Comparison of ENCODE assay signal across 16 cellular contexts in genomic region chr9:2340046-2340760, GRCh38.
"Had no signal": no experiment of that assay in that cellular context is flagged by ENCODE, and none has a peak within 500 bp of the region (broad histone marks: within the 10 kb centered on the region; RNA-seq: fewer than 3 reads in every experiment).

No MANE protein-coding gene starts in this region.

- H3K36me3 ChIP-seq: colonic mucosa, pancreas, transverse colon had no signal

- H3K9me3 ChIP-seq: colonic mucosa, pancreas, transverse colon had no signal

- H3K27me3 ChIP-seq: colonic mucosa, pancreas, transverse colon had no signal

- H3K4me1 ChIP-seq: colonic mucosa, pancreas, transverse colon had no signal

- H3K4me3 ChIP-seq: colonic mucosa, pancreas, transverse colon had no signal

- FAIRE-seq: frontal cortex, pancreas had no signal

- ATAC-seq: activated CD4-positive, alpha-beta T cell treated with anti-CD3 and anti-CD28 coated beads for 36 hours; left lobe of liver; naive thymus-derived CD8-positive, alpha-beta T cell; pancreas; stimulated activated naive B cell treated with anti-CD40 and anti-IgM and Interleukin-4, amounts not matched to agents 10 μg/mL and 1 μg/mL and 100 μg/mL, for 72 hours; T-helper 17 cell had no signal

- H3K27ac ChIP-seq: colonic mucosa, pancreas, transverse colon had no signal

- DNase-seq: activated CD4-positive, alpha-beta memory T cell treated with anti-CD3 and anti-CD28 coated beads, Interleukin-2, amount 10 ng/mL, durations not matched to agents 7 days and 5 days; activated CD4-positive, alpha-beta T cell treated with anti-CD3 and anti-CD28 coated beads for 36 hours; activated naive CD4-positive, alpha-beta T cell treated with anti-CD3 and anti-CD28 coated beads, Interleukin-2, amount 10 ng/mL, durations not matched to agents 7 days and 5 days; activated T-cell treated with anti-CD3 and anti-CD28 coated beads, Interleukin-2, amount 50 U/mL, for 24 hours; caudate nucleus; colonic mucosa; head of caudate nucleus; naive thymus-derived CD8-positive, alpha-beta T cell; pancreas; retina; stimulated activated CD4-positive, alpha-beta T cell treated with anti-CD3 and anti-CD28 coated beads, Interleukin-2, amount 100 ng/mL, for 48 hours; stimulated activated naive B cell treated with anti-CD40 and anti-IgM and Interleukin-4, amounts not matched to agents 10 μg/mL and 1 μg/mL and 100 μg/mL, for 72 hours; T-helper 17 cell; transverse colon had no signal
